18 cellular contexts compared by ENCODE assay signal in the genomic region with DNA sequence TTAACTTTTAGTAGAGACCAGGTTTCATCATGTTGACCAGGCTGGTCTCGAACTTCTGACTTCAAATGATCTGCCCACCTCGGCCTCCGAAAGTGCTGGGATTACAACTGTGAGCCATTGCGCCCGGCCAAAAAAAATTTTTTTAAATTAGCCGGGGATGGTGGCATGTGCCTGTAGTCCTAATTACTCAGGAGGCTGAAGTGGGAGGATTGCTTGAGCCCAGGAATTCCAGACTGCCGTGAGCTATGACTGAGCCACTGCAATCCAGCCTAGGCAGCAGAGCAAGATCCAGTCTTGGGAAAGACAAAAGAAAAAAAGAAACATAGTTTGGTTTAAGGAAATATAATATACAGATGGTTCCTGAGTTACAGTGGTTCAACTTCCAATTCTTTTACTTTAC.
"Had no signal": no experiment of that assay in that cellular context is flagged by ENCODE, and none has a peak within 500 bp of the region (broad histone marks: within the 10 kb centered on the region; RNA-seq: fewer than 3 reads in every experiment).

No MANE protein-coding gene starts in this region.

- H3K9me3 Mint-ChIP-seq: naive thymus-derived CD4-positive, alpha-beta T cell; nephron progenitor cell; stimulated activated naive B cell treated with anti-CD40 and anti-IgM and Interleukin-4, amounts not matched to agents 10 μg/mL and 1 μg/mL and 100 μg/mL, for 72 hours had no signal

- H3K27me3 ChIP-seq: colonic mucosa, foreskin keratinocyte, hepatocyte, right lobe of liver, spleen, testis, tibial nerve had no signal

- H3K27ac ChIP-seq: colonic mucosa, foreskin keratinocyte, hepatocyte, psoas muscle, right lobe of liver, spleen, testis, tibial nerve had no signal

- H3K27me3 Mint-ChIP-seq: naive thymus-derived CD4-positive, alpha-beta T cell; stimulated activated naive B cell treated with anti-CD40 and anti-IgM and Interleukin-4, amounts not matched to agents 10 μg/mL and 1 μg/mL and 100 μg/mL, for 72 hours; stimulated activated naive CD8-positive, alpha-beta T cell treated with anti-CD3 and anti-CD28 coated beads, Interleukin-15, amount 100 ng/mL, for 72 hours had no signal

- H3K4me2 ChIP-seq: hepatocyte had no signal

- H3K27ac Mint-ChIP-seq: stimulated activated naive CD8-positive, alpha-beta T cell treated with anti-CD3 and anti-CD28 coated beads, Interleukin-15, amount 100 ng/mL, for 72 hours had no signal

- H3K36me3 ChIP-seq: colonic mucosa had no signal

- H3K9me3 ChIP-seq: colonic mucosa, psoas muscle, right lobe of liver, spleen, testis, tibial nerve had no signal

- DNase-seq: colonic mucosa; dermis blood vessel endothelial cell; erythroblast; foreskin keratinocyte; naive thymus-derived CD4-positive, alpha-beta T cell; nephron progenitor cell; psoas muscle; retina; right lobe of liver; spleen; stimulated activated CD4-positive, alpha-beta T cell treated with anti-CD3 and anti-CD28 coated beads, Interleukin-15, amount 100 ng/mL, for 24 hours; stimulated activated CD4-positive, alpha-beta T cell treated with anti-CD3 and anti-CD28 coated beads, Interleukin-1b, Interleukin-23, amount 100 ng/mL, for 48 hours; stimulated activated CD4-positive, alpha-beta T cell treated with anti-CD3 and anti-CD28 coated beads, Interleukin-4, amount 100 ng/mL, for 24 hours; stimulated activated naive B cell treated with anti-CD40 and anti-IgM and Interleukin-4, amounts not matched to agents 10 μg/mL and 1 μg/mL and 100 μg/mL, for 72 hours; stimulated activated naive CD8-positive, alpha-beta T cell treated with anti-CD3 and anti-CD28 coated beads, Interleukin-15, amount 100 ng/mL, for 72 hours; testis had no signal

- H2AFZ ChIP-seq: hepatocyte had no signal

- H3K4me1 ChIP-seq: colonic mucosa, psoas muscle, right lobe of liver had no signal

- H3K4me3 Mint-ChIP-seq: naive thymus-derived CD4-positive, alpha-beta T cell; nephron progenitor cell; stimulated activated naive B cell treated with anti-CD40 and anti-IgM and Interleukin-4, amounts not matched to agents 10 μg/mL and 1 μg/mL and 100 μg/mL, for 72 hours; stimulated activated naive CD8-positive, alpha-beta T cell treated with anti-CD3 and anti-CD28 coated beads, Interleukin-15, amount 100 ng/mL, for 72 hours had no signal

- H3K4me3 ChIP-seq: colonic mucosa, hepatocyte, psoas muscle, right lobe of liver, spleen, testis, tibial nerve had no signal

- ATAC-seq: foreskin keratinocyte; naive thymus-derived CD4-positive, alpha-beta T cell; psoas muscle; right lobe of liver; stimulated activated naive B cell treated with anti-CD40 and anti-IgM and Interleukin-4, amounts not matched to agents 10 μg/mL and 1 μg/mL and 100 μg/mL, for 72 hours; stimulated activated naive CD8-positive, alpha-beta T cell treated with anti-CD3 and anti-CD28 coated beads, Interleukin-15, amount 100 ng/mL, for 72 hours had no signal
